Comparison of ENCODE assay signal across 17 cellular contexts in genomic region chr6:144730088-144730640, GRCh38.
A peak's percentile ranks its signal among the peaks of the same experiment; 100 is the strongest.
DNase-seq lines count a peak whose midpoint lies in the region; ATAC-seq, FAIRE-seq and TF ChIP-seq lines count a peak whose summit lies in the region.
"Had no signal": no experiment of that assay in that cellular context is flagged by ENCODE, and none has a peak within 500 bp of the region (broad histone marks: within the 10 kb centered on the region; RNA-seq: fewer than 3 reads in every experiment).

No MANE protein-coding gene starts in this region.

- BruUV-seq in GM12878 (replicated peaks; lab: Mats Ljungman, UMichigan) = no TSS peak

- H3K9ac ChIP-seq in GM12878 (ENCODE audit: control insufficient read depth, insufficient read depth, low read length) = no peak overlapping the region

- peak; percentile 35 for FAIRE-seq in GM12878 (lab: Jason Lieb, UNC)
- FAIRE-seq: H1, keratinocyte had no signal

- H3K27me3 ChIP-seq in GM12878 (replicated peaks in 1 of 2; ENCODE audit: control insufficient read depth in 2 of 2, insufficient read depth in 2 of 2, low read length in 1 of 2) (no peaks in the 10 kb centered on the region), brain microvascular endothelial cell (replicated peaks) (no peaks in the 10 kb centered on the region)
- H3K27me3 ChIP-seq: cardiac muscle cell, tibial artery had no signal

- no peak for TF ChIP-seq EP300 in GM12878 (IDR thresholded peaks at IDR 0.05; ENCODE audit: borderline replicate concordance in 1 of 2, control insufficient read depth in 1 of 2, low read depth in 2 of 2, low read length in 2 of 2)

- CTCF ChIA-PET in GM12878 (lab: Yijun Ruan, JAX) = interaction anchor here (1.0 kb wide), 2 partner anchors 142 to 145 kb away, joined by 3 to 4 read pairs; no protein-coding TSS in a partner anchor

- H3K9me3 ChIP-seq in GM12878 (replicated peaks; ENCODE audit: control insufficient read depth, insufficient read depth, low read length) = no peaks in the 10 kb centered on the region
- H3K9me3 ChIP-seq: psoas muscle, tibial artery had no signal

- H3K4me3 ChIP-seq in GM12878 (no peak overlapping the region), foreskin fibroblast (ENCODE audit: low read depth in 1 of 2, low read length in 2 of 2) (no peak overlapping the region), brain microvascular endothelial cell (ENCODE audit: low read depth, low read length) (no peak overlapping the region)
- H3K4me3 ChIP-seq: cardiac muscle cell, psoas muscle, tibial artery had no signal

- TF ChIP-seq RAD21 in GM12878 (IDR thresholded peaks at IDR 0.05; ENCODE audit: insufficient read depth, low read depth, low read length) = no peak

- no peak overlapping the region for H2AFZ ChIP-seq in GM12878 (ENCODE audit: control insufficient read depth, low read depth, low read length)

- H3K27ac ChIP-seq in GM12878 (ENCODE audit: control insufficient read depth, insufficient read depth) = no peak overlapping the region
- no peak overlapping the region for H3K27ac ChIP-seq in brain microvascular endothelial cell
- H3K27ac ChIP-seq: cardiac muscle cell, psoas muscle, tibial artery had no signal

- RAD21 ChIA-PET in GM12878 (lab: Charles Lee; ENCODE audit: unreplicated experiment) = interaction anchor here (1.0 to 1.9 kb wide), 7 partner anchors 14 to 146 kb away, joined by 3 to 7 read pairs (median 4); no protein-coding TSS in a partner anchor

- no peaks in the 10 kb centered on the region for H4K20me1 ChIP-seq in GM12878 (ENCODE audit: control insufficient read depth, insufficient read depth)

- DNase-seq in GM12878 (ENCODE audit: low read depth, low spot score) = no peak
- no peak for DNase-seq in foreskin fibroblast
- DNase-seq in H4 (ENCODE audit: low spot score) = no peak
- no peak for DNase-seq in brain microvascular endothelial cell
- DNase-seq: activated CD4-positive, alpha-beta memory T cell treated with anti-CD3 and anti-CD28 coated beads for 36 hours; NCI-H1092; NCI-H446 treated with DMSO at 0.1 percent for 48 hours; psoas muscle; stimulated activated CD4-positive, alpha-beta T cell treated with anti-CD3 and anti-CD28 coated beads, Interleukin-15, amount 100 ng/mL, for 24 hours; tibial artery had no signal

- H3K4me1 ChIP-seq in GM12878 (ENCODE audit: control insufficient read depth, insufficient read depth, low read length) = peaks cover 16% of the 10 kb centered on the region; the same call in 1 of the 2 replicates
- H3K4me1 ChIP-seq: psoas muscle, tibial artery had no signal

- peak overlapping the region; percentile 4; the same call in 1 of the 2 replicates for H3K4me2 ChIP-seq in GM12878 (ENCODE audit: control insufficient read depth, insufficient read depth)

- no peaks in the 10 kb centered on the region for H3K79me2 ChIP-seq in GM12878 (ENCODE audit: control insufficient read depth, insufficient read depth, low read length)

- H3K36me3 ChIP-seq in GM12878 (ENCODE audit: control insufficient read depth in 2 of 2, insufficient read depth in 2 of 2, low read length in 1 of 2) (peaks cover 0 to 3% of the 10 kb centered on the region in 2 experiments; a peak in 1 of 4 replicates), brain microvascular endothelial cell (replicated peaks) (no peaks in the 10 kb centered on the region)

- POLR2A ChIA-PET in GM12878 (lab: Charles Lee) = no interaction called here

- ATAC-seq in GM18499 (IDR thresholded peaks at IDR 0.05; ENCODE audit: insufficient read depth, unreplicated experiment) = peak; percentile 53
- ATAC-seq in GM21390 (IDR thresholded peaks at IDR 0.05; ENCODE audit: unreplicated experiment) = peak; percentile 45
- ATAC-seq in HG03520 (IDR thresholded peaks at IDR 0.05; ENCODE audit: unreplicated experiment) = peak; percentile 32
- peak; percentile 50 for ATAC-seq in GM12878
- ATAC-seq in esophagus mucosa = no peak
- ATAC-seq: psoas muscle had no signal

- intact Hi-C loops in GM12878 (cut with micrococcal nuclease; ENCODE audit: unreplicated experiment) = no loop called here

- TF ChIP-seq CTCF in GM12878 (IDR thresholded peaks at IDR 0.05 in 2 of 3, conservative IDR thresholded peaks at IDR 0.05 in 1 of 3; ENCODE audit: control insufficient read depth in 2 of 3, extremely low read depth in 1 of 3, insufficient read depth in 1 of 3, low read depth in 3 of 3, low read length in 3 of 3) (no peak), foreskin fibroblast (IDR thresholded peaks at IDR 0.05; ENCODE audit: low read depth, low read length) (no peak), brain microvascular endothelial cell (IDR thresholded peaks at IDR 0.05; ENCODE audit: low read depth, low read length, missing control alignments) (no peak)

- TF ChIP-seq POLR2A in GM12878 (IDR thresholded peaks at IDR 0.05; ENCODE audit: low read depth, low read length) = no peak

- in situ Hi-C loops in GM12878 (cut with MboI) (no loop called here), brain microvascular endothelial cell (cut with HindIII; ENCODE audit: low pct_ligation_motif_present, low sequenced_read_pairs) (no loop called here)

- WGBS in GM12878 (ENCODE audit: insufficient coverage, insufficient replicate concordance, low lambda C conversion rate, missing lambda C conversion rate) = 59% methylated on average over 5 of the region's 5 CpGs

- SMC1A ChIA-PET in GM12878 (lab: Charles Lee; ENCODE audit: uncharacterized antibody, unreplicated experiment) = interaction anchor here (1.8 to 3.1 kb wide), 4 partner anchors 10 to 75 kb away, joined by 5 to 12 read pairs (median 8); no protein-coding TSS in a partner anchor

TF ChIP-seq in GM12878, 131 proteins besides CTCF, POLR2A, EP300 and RAD21:
- TF ChIP-seq RUNX3 (IDR thresholded peaks at IDR 0.05; ENCODE audit: low read length) (peak; percentile 84), BHLHE40 (IDR thresholded peaks at IDR 0.05; ENCODE audit: borderline replicate concordance in 1 of 2, low read depth in 2 of 2, low read length in 1 of 2) (peak; percentile 43 to 73; a peak in 2 of 4 replicates), NRF1 (conservative IDR thresholded peaks at IDR 0.05; ENCODE audit: low read depth, low read length) (no peak), JUNB (IDR thresholded peaks at IDR 0.05) (peak; percentile 50), BCL11A (IDR thresholded peaks at IDR 0.05; ENCODE audit: low read depth, low read length) (no peak)
